In the genomic region with DNA sequence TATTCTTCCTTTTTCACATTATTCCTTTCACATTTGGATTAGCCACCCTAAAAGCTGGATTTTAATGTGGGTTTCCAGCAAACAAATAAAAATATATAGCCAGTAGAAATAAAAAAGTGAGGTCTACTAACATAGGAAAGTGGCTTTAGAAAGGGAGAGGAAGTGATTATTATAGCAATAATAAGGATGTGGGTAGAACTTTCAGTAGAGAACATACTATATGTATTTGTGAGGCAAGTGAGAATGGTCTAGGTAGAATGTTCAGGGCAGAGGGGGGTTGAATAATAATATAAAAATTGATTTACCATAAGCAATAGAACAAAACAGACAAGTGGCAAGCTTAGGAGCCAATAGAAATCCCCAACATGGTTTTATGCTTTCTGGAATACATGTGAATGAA, we compare ENCODE assay signal across 25 cellular contexts.
"Had no signal": no experiment of that assay in that cellular context is flagged by ENCODE, and none has a peak within 500 bp of the region (broad histone marks: within the 10 kb centered on the region; RNA-seq: fewer than 3 reads in every experiment).

No MANE protein-coding gene starts in this region.

- H3K27me3 Mint-ChIP-seq: activated B cell treated with CpG ODN at 0.5 μM for 24 hours; activated CD8-positive, alpha-beta T cell treated with anti-CD3 and anti-CD28 coated beads for 36 hours; stimulated activated naive CD8-positive, alpha-beta T cell treated with anti-CD3 and anti-CD28 coated beads, Interleukin-15, Interleukin-2, amounts not matched to agents 100 ng/mL and 50 ng/mL, for 24 hours had no signal

- H3K9me3 ChIP-seq: gastrocnemius medialis, mucosa of descending colon, neutrophil, right lobe of liver, thoracic aorta had no signal

- H3K27me3 ChIP-seq: gastrocnemius medialis, neutrophil, right lobe of liver had no signal

- ATAC-seq: activated CD8-positive, alpha-beta T cell treated with anti-CD3 and anti-CD28 coated beads for 36 hours; activated naive CD4-positive, alpha-beta T cell treated with anti-CD3 and anti-CD28 coated beads, Interleukin-2, amount 50 U/mL, for 72 hours; gastrocnemius medialis; left cardiac atrium; left ventricle myocardium superior; mucosa of descending colon; right lobe of liver; stimulated activated effector memory CD8-positive, alpha-beta T cell treated with anti-CD3 and anti-CD28 coated beads, Interleukin-12 subunit alpha, Interleukin-12 subunit beta, amount 100 ng/mL, for 72 hours had no signal

- H3K4me1 Mint-ChIP-seq: nephron progenitor cell; stimulated activated effector memory CD8-positive, alpha-beta T cell treated with anti-CD3 and anti-CD28 coated beads, Interleukin-12 subunit alpha, Interleukin-12 subunit beta, amount 100 ng/mL, for 72 hours had no signal

- H3K4me1 ChIP-seq: right lobe of liver had no signal

- H3K9me3 Mint-ChIP-seq: activated B cell treated with CpG ODN at 0.5 μM for 24 hours; activated CD8-positive, alpha-beta T cell treated with anti-CD3 and anti-CD28 coated beads for 36 hours; activated naive CD4-positive, alpha-beta T cell treated with anti-CD3 and anti-CD28 coated beads, Interleukin-2, amount 50 U/mL, for 72 hours; nephron progenitor cell; stimulated activated effector memory CD8-positive, alpha-beta T cell treated with anti-CD3 and anti-CD28 coated beads, Interleukin-12 subunit alpha, Interleukin-12 subunit beta, amount 100 ng/mL, for 72 hours; stimulated activated naive CD8-positive, alpha-beta T cell treated with anti-CD3 and anti-CD28 coated beads, Interleukin-15, Interleukin-2, amounts not matched to agents 100 ng/mL and 50 ng/mL, for 24 hours had no signal

- H3K27ac ChIP-seq: gastrocnemius medialis, neutrophil, right lobe of liver, thoracic aorta had no signal

- H3K4me3 ChIP-seq: gastrocnemius medialis, mucosa of descending colon, right lobe of liver, thoracic aorta had no signal

- H3K36me3 Mint-ChIP-seq: activated naive CD4-positive, alpha-beta T cell treated with anti-CD3 and anti-CD28 coated beads, Interleukin-2, amount 50 U/mL, for 72 hours had no signal

- DNase-seq: activated B cell treated with CpG ODN at 0.5 μM for 24 hours; activated CD4-positive, alpha-beta T cell treated with anti-CD3 and anti-CD28 coated beads, Interleukin-2, amount 50 U/mL, for 1 hour; activated CD8-positive, alpha-beta T cell treated with anti-CD3 and anti-CD28 coated beads for 36 hours; activated naive CD4-positive, alpha-beta T cell; activated T-cell treated with anti-CD3 and anti-CD28 coated beads, Interleukin-2, amount 50 U/mL, for 48 hours; effector CD8-positive, alpha-beta T cell; gastrocnemius medialis; glutamatergic neuron; left cardiac atrium; left ventricle myocardium superior; mucosa of descending colon; nephron progenitor cell; right lobe of liver; stimulated activated CD4-positive, alpha-beta T cell treated with anti-CD3 and anti-CD28 coated beads, Interleukin-12 subunit alpha, Interleukin-12 subunit beta, amount 100 ng/mL, for 4 hours; stimulated activated CD4-positive, alpha-beta T cell treated with anti-CD3 and anti-CD28 coated beads, Interleukin-4, amount 100 ng/mL, for 1 hour; trophoblast cell had no signal

- H3K4me3 Mint-ChIP-seq: activated B cell treated with CpG ODN at 0.5 μM for 24 hours; activated CD8-positive, alpha-beta T cell treated with anti-CD3 and anti-CD28 coated beads for 36 hours; nephron progenitor cell; stimulated activated effector memory CD8-positive, alpha-beta T cell treated with anti-CD3 and anti-CD28 coated beads, Interleukin-12 subunit alpha, Interleukin-12 subunit beta, amount 100 ng/mL, for 72 hours; stimulated activated naive CD8-positive, alpha-beta T cell treated with anti-CD3 and anti-CD28 coated beads, Interleukin-15, Interleukin-2, amounts not matched to agents 100 ng/mL and 50 ng/mL, for 24 hours had no signal

- H3K27ac Mint-ChIP-seq: activated B cell treated with CpG ODN at 0.5 μM for 24 hours; activated CD8-positive, alpha-beta T cell treated with anti-CD3 and anti-CD28 coated beads for 36 hours; stimulated activated effector memory CD8-positive, alpha-beta T cell treated with anti-CD3 and anti-CD28 coated beads, Interleukin-12 subunit alpha, Interleukin-12 subunit beta, amount 100 ng/mL, for 72 hours; stimulated activated naive CD8-positive, alpha-beta T cell treated with anti-CD3 and anti-CD28 coated beads, Interleukin-15, Interleukin-2, amounts not matched to agents 100 ng/mL and 50 ng/mL, for 24 hours had no signal

- H3K36me3 ChIP-seq: gastrocnemius medialis, neutrophil, right lobe of liver, thoracic aorta had no signal

- FAIRE-seq: bronchial epithelial cell, colon, keratinocyte, urothelium cell line had no signal
